Comparison of ENCODE assay signal across 8 cellular contexts in genomic region chr19:8319807-8320520, GRCh38. TPM values are rescaled to one million over a fixed set of nuclear protein-coding genes. Genes with fewer than 3 reads are reported as not detected.
DNase-seq lines count a peak whose midpoint lies in the region; ATAC-seq and TF ChIP-seq lines count a peak whose summit lies in the region.

No MANE protein-coding gene starts in this region.

- no peaks in the 10 kb centered on the region for H3K27me3 ChIP-seq in CD8-positive, alpha-beta memory T cell (ENCODE audit: insufficient read depth, low read length, poor library complexity, severe bottlenecking)
- no peaks in the 10 kb centered on the region for H3K27me3 ChIP-seq in Panc1 (ENCODE audit: control insufficient read depth, insufficient read depth, low read length)

- no peak for ATAC-seq in Panc1

- peaks cover 12% of the 10 kb centered on the region for H3K36me3 ChIP-seq in CD8-positive, alpha-beta memory T cell (ENCODE audit: insufficient read depth, low read length)
- peaks cover 8% of the 10 kb centered on the region for H3K36me3 ChIP-seq in Panc1 (ENCODE audit: control insufficient read depth, insufficient read depth, low read length)

- in situ Hi-C loops in Panc1 (cut with HindIII; ENCODE audit: low pct_unique_long_range_greater_than_20kb, low sequenced_read_pairs) (no loop called here), GM13977 (cut with MboI; ENCODE audit: low pct_unique_long_range_greater_than_20kb, low sequenced_read_pairs, unreplicated experiment) (no loop called here)

- POLR2A ChIA-PET in CD8-positive, alpha-beta memory T cell (lab: Charles Lee) = interaction anchor here (0.6 kb wide), 1 partner anchor 690 kb away, joined by 10 read pairs; no protein-coding TSS in a partner anchor
- POLR2A ChIA-PET in Panc1 (lab: Charles Lee) = no interaction called here

- H3K9me3 Mint-ChIP-seq in CD8-positive, alpha-beta memory T cell = no peaks in the 10 kb centered on the region
- no peaks in the 10 kb centered on the region for H3K9me3 Mint-ChIP-seq in osteocyte (ENCODE audit: unreplicated experiment)

- H3K36me3 Mint-ChIP-seq in CD8-positive, alpha-beta memory T cell = peaks cover 0 to 49% (median 4%) of the 10 kb centered on the region in 3 donors
- peaks cover 16% of the 10 kb centered on the region for H3K36me3 Mint-ChIP-seq in osteocyte (ENCODE audit: unreplicated experiment)

- intact Hi-C loops in Panc1 (cut with micrococcal nuclease; ENCODE audit: unreplicated experiment) = no loop called here

- BruUV-seq in Panc1 (replicated peaks; lab: Mats Ljungman, UMichigan) = TSS peak; percentile 91

- H3K4me3 Mint-ChIP-seq in CD8-positive, alpha-beta memory T cell = peak overlapping the region; percentile 94 to 98 (median 96)
- peak overlapping the region; percentile 99 for H3K4me3 Mint-ChIP-seq in osteocyte (ENCODE audit: unreplicated experiment)

- peak overlapping the region; percentile 95 for H3K27ac ChIP-seq in CD8-positive, alpha-beta memory T cell (ENCODE audit: low read depth, low read length)
- peak overlapping the region; percentile 94 for H3K27ac ChIP-seq in Panc1 (ENCODE audit: low read length)

- TF ChIP-seq CTCF in Panc1 (IDR thresholded peaks at IDR 0.05) = no peak
- TF ChIP-seq CTCF in epithelial cell of esophagus (IDR thresholded peaks at IDR 0.05; ENCODE audit: insufficient read depth, low read depth, low read length, missing control alignments) = no peak
- no peak for TF ChIP-seq CTCF in osteocyte (IDR thresholded peaks at IDR 0.05)
- TF ChIP-seq CTCF in GM13977 (IDR thresholded peaks at IDR 0.05; ENCODE audit: extremely low read depth, insufficient read depth, missing control alignments) = no peak

- H3K27me3 Mint-ChIP-seq in CD8-positive, alpha-beta memory T cell = no peaks in the 10 kb centered on the region
- no peaks in the 10 kb centered on the region for H3K27me3 Mint-ChIP-seq in osteocyte (ENCODE audit: unreplicated experiment)

- peak overlapping the region; percentile 77 to 100 (median 99) for H3K27ac Mint-ChIP-seq in CD8-positive, alpha-beta memory T cell
- peak overlapping the region; percentile 98 for H3K27ac Mint-ChIP-seq in osteocyte (ENCODE audit: unreplicated experiment)

- H3K4me1 Mint-ChIP-seq in CD8-positive, alpha-beta memory T cell = peaks cover 22 to 52% (median 33%) of the 10 kb centered on the region in 3 donors
- peaks cover 34% of the 10 kb centered on the region for H3K4me1 Mint-ChIP-seq in osteocyte (ENCODE audit: unreplicated experiment)

- peak overlapping the region; percentile 98 for H3K4me3 ChIP-seq in CD8-positive, alpha-beta memory T cell (ENCODE audit: low read length)
- H3K4me3 ChIP-seq in Panc1 (ENCODE audit: low read depth in 2 of 2, low read length in 2 of 2) = peak overlapping the region; percentile 92 to 98
- peak overlapping the region; percentile 100 for H3K4me3 ChIP-seq in epithelial cell of esophagus (ENCODE audit: low read length)

- no peaks in the 10 kb centered on the region for H3K9me3 ChIP-seq in CD8-positive, alpha-beta memory T cell (ENCODE audit: low read length)
- H3K9me3 ChIP-seq in Panc1 (ENCODE audit: control insufficient read depth, insufficient read depth, low read depth, low read length) = no peaks in the 10 kb centered on the region

- no peak for DNase-seq in CD8-positive, alpha-beta memory T cell
- DNase-seq in Panc1 (ENCODE audit: low read depth, low spot score) = no peak
- no peak for DNase-seq in epithelial cell of esophagus (ENCODE audit: low read depth)
- no peak for DNase-seq in osteocyte (ENCODE audit: extremely low spot score, unreplicated experiment)
- no peak for DNase-seq in kidney glomerular epithelial cell (lab: John Stamatoyannopoulos, UW)
- no peak for DNase-seq in hypothalamus (lab: John Stamatoyannopoulos, UW)
- no peak for DNase-seq in NCI-H2081 treated with DMSO at 0.1 percent for 48 hours (lab: John Stamatoyannopoulos, UW)
- no peak for DNase-seq in GM13977 (ENCODE audit: low spot score)

- CTCF ChIA-PET in CD8-positive, alpha-beta memory T cell (lab: Charles Lee) = no interaction called here
- CTCF ChIA-PET in Panc1 (lab: Charles Lee) = no interaction called here

- H3K4me1 ChIP-seq in CD8-positive, alpha-beta memory T cell (ENCODE audit: insufficient read depth, low read length) = peaks cover 33% of the 10 kb centered on the region
- peaks cover 14% of the 10 kb centered on the region for H3K4me1 ChIP-seq in Panc1 (ENCODE audit: control insufficient read depth, insufficient read depth, low read length)

RNA-seq across cellular contexts. Expression of gene NDUFA7, which starts 1.2 kb away (rescaled TPM):
- total RNA-seq in CD8-positive, alpha-beta memory T cell = 10 to 100 TPM; 86.0 to 93.3 TPM
- polyA plus RNA-seq in CD8-positive, alpha-beta memory T cell = 121 TPM
- 36.8 TPM for total RNA-seq in Panc1 (2021; ENCODE audit: unreplicated experiment)
- 38.3 TPM for polyA plus RNA-seq in Panc1 (2012; ENCODE audit: insufficient read length)
- total RNA-seq in osteocyte = 29.8 and 35.4 TPM in 2 replicates

RNA-seq across cellular contexts. Expression of gene RPS28, which starts 1.3 kb away (rescaled TPM):
- 1,000 to 10,000 TPM; 2,153 to 2,200 TPM for total RNA-seq in CD8-positive, alpha-beta memory T cell
- 2,694 TPM for polyA plus RNA-seq in CD8-positive, alpha-beta memory T cell
- total RNA-seq in Panc1 (2021; ENCODE audit: unreplicated experiment) = 1,096 TPM
- polyA plus RNA-seq in Panc1 (2012; ENCODE audit: insufficient read length) = 1,277 TPM
- total RNA-seq in osteocyte = 1,524 and 1,597 TPM in 2 replicates

RNA-seq across cellular contexts. Expression of gene CD320, which starts 11.8 kb away (rescaled TPM):
- total RNA-seq in CD8-positive, alpha-beta memory T cell = 10 to 100 TPM; 93.7 to 97.6 TPM
- 58.6 TPM for polyA plus RNA-seq in CD8-positive, alpha-beta memory T cell
- total RNA-seq in Panc1 (2021; ENCODE audit: unreplicated experiment) (120 TPM), osteocyte (41.9 and 44.5 TPM in 2 replicates)
- 142 TPM for polyA plus RNA-seq in Panc1 (2012; ENCODE audit: insufficient read length)

RNA-seq across cellular contexts. Expression of gene KANK3, which starts 23.1 kb away (rescaled TPM):
- total RNA-seq in CD8-positive, alpha-beta memory T cell = 1 to 10 TPM in 1 of 2 experiments, under 1 TPM in 1; 0.97 to 1.1 TPM
- 3.6 TPM for polyA plus RNA-seq in CD8-positive, alpha-beta memory T cell
- 1.2 TPM for total RNA-seq in Panc1 (2021; ENCODE audit: unreplicated experiment)
- polyA plus RNA-seq in Panc1 (2012; ENCODE audit: insufficient read length) = 1.5 TPM
- 0.30 TPM in 1 of 2 replicates, not detected in the other for total RNA-seq in osteocyte

RNA-seq across cellular contexts. Expression of gene ANGPTL4, which starts 44.0 kb away (rescaled TPM):
- total RNA-seq in CD8-positive, alpha-beta memory T cell = not detected
- polyA plus RNA-seq in CD8-positive, alpha-beta memory T cell = 0.28 TPM
- total RNA-seq in Panc1 (2021; ENCODE audit: unreplicated experiment) (46.6 TPM), osteocyte (6.5 and 8.6 TPM in 2 replicates)
- 208 TPM for polyA plus RNA-seq in Panc1 (2012; ENCODE audit: insufficient read length)
